ENCODE assay signal across 7 cellular contexts in genomic region chr7:157011333-157012112, GRCh38. TPM values are rescaled to one million over a fixed set of nuclear protein-coding genes. Genes with fewer than 3 reads are reported as not detected.
DNase-seq lines count a peak whose midpoint lies in the region; ATAC-seq and TF ChIP-seq lines count a peak whose summit lies in the region.

No MANE protein-coding gene starts in this region.

- H3K36me3 ChIP-seq in thyroid gland (no peaks in the 10 kb centered on the region), brain microvascular endothelial cell (replicated peaks) (no peaks in the 10 kb centered on the region)

- H3K27me3 Mint-ChIP-seq in brain: peaks cover 89% of the 10 kb centered on the region

- intact Hi-C loops in thyroid gland (cut with DNase I): no loop called here

- H3K27ac ChIP-seq in thyroid gland (no peak overlapping the region), brain microvascular endothelial cell (no peak overlapping the region)

- H3K4me1 Mint-ChIP-seq in brain: peaks cover 6% of the 10 kb centered on the region

- H3K27me3 ChIP-seq in thyroid gland: peaks cover 18% of the 10 kb centered on the region
- peaks cover 94% of the 10 kb centered on the region for H3K27me3 ChIP-seq in brain microvascular endothelial cell (replicated peaks)

- DNase-seq in LoVo (ENCODE audit: low spot score) (peak; percentile 33), retina (peak; percentile 68), NCI-H2196 treated with DMSO at 0.1 percent for 48 hours (lab: John Stamatoyannopoulos, UW; ENCODE audit: unreplicated experiment) (no peak), thyroid gland (no peak), brain microvascular endothelial cell (no peak)

- peaks cover 7 to 19% of the 10 kb centered on the region in 2 donors for H3K4me1 ChIP-seq in thyroid gland

- no peak overlapping the region for H3K27ac Mint-ChIP-seq in brain

- 1 to 5% methylated on average over 13 to 30 of the region's 37 CpGs for WGBS in thyroid gland, 2 donors

- no peaks in the 10 kb centered on the region for H3K9me3 ChIP-seq in thyroid gland

- no peaks in the 10 kb centered on the region for H3K36me3 Mint-ChIP-seq in brain

- ATAC-seq in GM18868 (IDR thresholded peaks at IDR 0.05; ENCODE audit: unreplicated experiment): peak; percentile 12

- H3K9me3 Mint-ChIP-seq in brain: peaks cover 0 to 3% (median 0%) of the 10 kb centered on the region in 5 experiments

- in situ Hi-C loops in brain microvascular endothelial cell (cut with HindIII; ENCODE audit: low pct_ligation_motif_present, low sequenced_read_pairs): no loop called here

- H3K4me3 ChIP-seq in thyroid gland (replicated peaks in 1 of 3) (no peak overlapping the region), brain microvascular endothelial cell (ENCODE audit: low read depth, low read length) (no peak overlapping the region)

- TF ChIP-seq CTCF in brain (conservative IDR thresholded peaks at IDR 0.05) (no peak), thyroid gland (IDR thresholded peaks at IDR 0.05) (no peak), brain microvascular endothelial cell (IDR thresholded peaks at IDR 0.05; ENCODE audit: low read depth, low read length, missing control alignments) (no peak)

- no peak for TF ChIP-seq POLR2A in thyroid gland (IDR thresholded peaks at IDR 0.05)

- peak overlapping the region; percentile 72 to 81 (median 77) for H3K4me3 Mint-ChIP-seq in brain

RNA-seq across cellular contexts. Expression of gene MNX1, which starts 1.1 kb away (rescaled TPM):
- polyA plus RNA-seq in brain (ENCODE audit: insufficient read depth, low read depth, low replicate concordance): 2.5 TPM
- total RNA-seq in thyroid gland: not detected

Comparison
In these comparisons a context has a peak if more than half of its experiments do, and no peak if none do; other contexts are left out.
1. DNase-seq: peak in LoVo (single experiment) and retina (single experiment); none in NCI-H2196 treated with DMSO at 0.1 percent for 48 hours (single experiment), thyroid gland (0 of 2) and brain microvascular endothelial cell (single experiment).